9 cellular contexts compared by ENCODE assay signal in the genomic region with DNA sequence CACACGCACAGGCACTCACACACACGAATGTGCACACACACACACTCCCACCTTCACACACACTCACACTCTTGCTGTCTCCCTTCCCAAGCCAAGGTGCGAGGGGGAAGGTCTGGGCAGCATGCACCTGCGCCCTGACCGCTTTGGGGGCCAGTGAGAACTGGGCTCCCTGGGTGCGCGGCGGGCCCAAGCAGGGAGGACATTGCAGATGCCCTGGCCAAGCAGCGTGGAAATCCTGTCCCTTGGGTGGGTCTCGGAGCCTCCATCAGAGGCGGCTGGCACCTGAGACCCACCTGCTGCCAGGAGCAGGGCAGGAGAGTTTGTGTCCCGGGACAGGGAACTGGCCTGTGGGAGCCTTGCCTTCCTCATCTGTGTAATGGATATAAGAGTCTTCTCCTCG. TPM values are rescaled to one million over a fixed set of nuclear protein-coding genes. Genes with fewer than 3 reads are reported as not detected.
A peak's percentile ranks its signal among the peaks of the same experiment; 100 is the strongest.
DNase-seq lines count a peak whose midpoint lies in the region; FAIRE-seq and TF ChIP-seq lines count a peak whose summit lies in the region.
"Had no signal": no experiment of that assay in that cellular context is flagged by ENCODE, and none has a peak within 500 bp of the region (broad histone marks: within the 10 kb centered on the region; RNA-seq: fewer than 3 reads in every experiment).

No MANE protein-coding gene starts in this region.

- H3K36me3 ChIP-seq in adipocyte (ENCODE audit: control insufficient read depth, insufficient read depth, low read length, severe bottlenecking) (peaks cover 5% of the 10 kb centered on the region), kidney (ENCODE audit: control insufficient read depth in 1 of 2, insufficient read depth in 2 of 2, low read length in 2 of 2) (no peaks in the 10 kb centered on the region), subcutaneous abdominal adipose tissue (ENCODE audit: control insufficient read depth in 5 of 5, insufficient read depth in 5 of 5, low read length in 5 of 5) (peaks cover 0 to 11% (median 6%) of the 10 kb centered on the region in 5 donors)

- peak overlapping the region; percentile 76 for H3K4me3 ChIP-seq in adipocyte (ENCODE audit: low read length)
- peak overlapping the region; percentile 29 to 38 for H3K4me3 ChIP-seq in kidney (ENCODE audit: low read length in 2 of 2)
- H3K4me3 ChIP-seq in subcutaneous abdominal adipose tissue (ENCODE audit: low read depth in 1 of 5, low read length in 5 of 5) = peak overlapping the region; percentile 55 to 96 (median 61)
- H3K4me3 ChIP-seq: SK-N-MC had no signal

- H3K4me1 ChIP-seq in adipocyte (ENCODE audit: control insufficient read depth, insufficient read depth, low read length) = peaks cover 51% of the 10 kb centered on the region
- peaks cover 59 to 71% of the 10 kb centered on the region in 2 donors for H3K4me1 ChIP-seq in kidney (ENCODE audit: control insufficient read depth in 1 of 2, insufficient read depth in 1 of 2, low read depth in 1 of 2, low read length in 2 of 2)
- peaks cover 25 to 74% (median 69%) of the 10 kb centered on the region in 5 donors for H3K4me1 ChIP-seq in subcutaneous abdominal adipose tissue (ENCODE audit: control insufficient read depth in 5 of 5, insufficient read depth in 5 of 5, low read length in 5 of 5)

- H3K27ac ChIP-seq in kidney (ENCODE audit: low read depth in 2 of 2, low read length in 2 of 2) (peak overlapping the region; percentile 78 to 89), subcutaneous abdominal adipose tissue (ENCODE audit: low read depth, low read length) (peak overlapping the region; percentile 99)
- H3K27ac ChIP-seq: SK-N-MC had no signal

- H3K9me3 Mint-ChIP-seq in HFFc6 = no peaks in the 10 kb centered on the region

- peaks cover 8% of the 10 kb centered on the region; the same call in 1 of the 2 replicates for H3K27me3 Mint-ChIP-seq in HFFc6 (ENCODE audit: insufficient read depth)

- H3K9me3 ChIP-seq in adipocyte (ENCODE audit: control insufficient read depth, low read length) (no peaks in the 10 kb centered on the region), kidney (ENCODE audit: control insufficient read depth in 1 of 2, low read length in 2 of 2) (no peaks in the 10 kb centered on the region), subcutaneous abdominal adipose tissue (ENCODE audit: control insufficient read depth in 5 of 5, low read length in 5 of 5) (no peaks in the 10 kb centered on the region)

- TF ChIP-seq CTCF in HFFc6 (IDR thresholded peaks at IDR 0.05) = no peak
- TF ChIP-seq CTCF in kidney (IDR thresholded peaks at IDR 0.05; ENCODE audit: borderline replicate concordance, extremely low read depth, insufficient read depth) = no peak

- no peak for FAIRE-seq in kidney (lab: Jason Lieb, UNC)

- H3K27me3 ChIP-seq in adipocyte (replicated peaks; ENCODE audit: control insufficient read depth, insufficient read depth, low read length) = no peaks in the 10 kb centered on the region
- no peaks in the 10 kb centered on the region for H3K27me3 ChIP-seq in subcutaneous abdominal adipose tissue (ENCODE audit: control insufficient read depth in 5 of 5, insufficient read depth in 4 of 5, low read length in 5 of 5)

- H3K4me3 Mint-ChIP-seq in HFFc6 = peak overlapping the region; percentile 94

- H3K9ac ChIP-seq in adipocyte (ENCODE audit: low read length) = peak overlapping the region; percentile 82
- peak overlapping the region in 1 of 2 donors; percentile 65 for H3K9ac ChIP-seq in kidney (ENCODE audit: low read length in 2 of 2)
- H3K9ac ChIP-seq in subcutaneous abdominal adipose tissue (ENCODE audit: low read length in 5 of 5) = peak overlapping the region; percentile 44 to 84 (median 75)

- H3K27ac Mint-ChIP-seq in HFFc6 = peak overlapping the region; percentile 67; the same call in 1 of the 2 replicates

- 0 out of 2 replicates have a peak, but pooled peaks cover 5% of the 10 kb centered on the region for H3K36me3 Mint-ChIP-seq in HFFc6 (ENCODE audit: low read depth)

- intact Hi-C loops in kidney (cut with DNase I) = no loop called here

- H3K4me1 Mint-ChIP-seq in HFFc6 (ENCODE audit: low read depth) = peaks cover 44% of the 10 kb centered on the region

- no peak for DNase-seq in HFFc6
- no peak for DNase-seq in adipocyte (ENCODE audit: low read depth)
- DNase-seq in kidney = no peak
- no peak for DNase-seq in SKM-1 treated with dmso at 0.1 percent for 144 hours (lab: John Stamatoyannopoulos, UW; ENCODE audit: unreplicated experiment)
- no peak for DNase-seq in DMS53 treated with DMSO at 0.1 percent for 48 hours (lab: John Stamatoyannopoulos, UW; ENCODE audit: unreplicated experiment)
- DNase-seq in NCI-H1436 treated with DMSO at 0.1 percent for 48 hours (lab: John Stamatoyannopoulos, UW) = no peak
- DNase-seq: NCI-H1048 had no signal

RNA-seq across cellular contexts. Expression of gene CD81, which starts 3.3 kb away (rescaled TPM):
- total RNA-seq in HFFc6 (2021; fragmentation: NEBNext Ultra II Directional; extraction: Animal tissue kit (Norgen Biotek cat#: 25700)) = 100 to 1,000 TPM; 540 to 738 (median 627) TPM
- 950 TPM for total RNA-seq in kidney
- 827 TPM for polyA plus RNA-seq in kidney (ENCODE audit: insufficient read depth, low read depth, low replicate concordance)

RNA-seq across cellular contexts. Expression of gene TSSC4, which starts 20.2 kb away (rescaled TPM):
- 10 to 100 TPM; 47.4 to 74.7 (median 62.8) TPM for total RNA-seq in HFFc6 (2021; fragmentation: NEBNext Ultra II Directional; extraction: Animal tissue kit (Norgen Biotek cat#: 25700))
- total RNA-seq in kidney = 42.3 TPM
- polyA plus RNA-seq in kidney (ENCODE audit: insufficient read depth, low read depth, low replicate concordance) = 51.4 TPM
